1 cellular context compared by ENCODE assay signal in genomic region chr7:74013539-74014272, GRCh38.
TF ChIP-seq lines count a peak whose summit lies in the region.

No MANE protein-coding gene starts in this region.

TF ChIP-seq in K562, 482 proteins besides CTCF, POLR2A, EP300 and RAD21 (continued from another document):
- TF ChIP-seq RREB1 (CRISPR knock-in tag; IDR thresholded peaks at IDR 0.05) (no peak), RUNX1 (IDR thresholded peaks at IDR 0.05; ENCODE audit: low read depth) (no peak), DNMT1 (IDR thresholded peaks at IDR 0.05) (no peak), UBTF (IDR thresholded peaks at IDR 0.05; ENCODE audit: borderline replicate concordance in 1 of 2, low read depth in 2 of 2, low read length in 2 of 2) (no peak), POLR2AphosphoS5 (IDR thresholded peaks at IDR 0.05; ENCODE audit: control insufficient read depth, insufficient read depth, low read depth, low read length) (no peak), ZNF766 (CRISPR knock-in tag; conservative IDR thresholded peaks at IDR 0.05) (no peak), ZBTB11 (CRISPR knock-in tag; IDR thresholded peaks at IDR 0.05) (no peak), FOSL1 (tag; conservative IDR thresholded peaks at IDR 0.05) (no peak)
